8 cellular contexts compared by ENCODE assay signal in the genomic region with DNA sequence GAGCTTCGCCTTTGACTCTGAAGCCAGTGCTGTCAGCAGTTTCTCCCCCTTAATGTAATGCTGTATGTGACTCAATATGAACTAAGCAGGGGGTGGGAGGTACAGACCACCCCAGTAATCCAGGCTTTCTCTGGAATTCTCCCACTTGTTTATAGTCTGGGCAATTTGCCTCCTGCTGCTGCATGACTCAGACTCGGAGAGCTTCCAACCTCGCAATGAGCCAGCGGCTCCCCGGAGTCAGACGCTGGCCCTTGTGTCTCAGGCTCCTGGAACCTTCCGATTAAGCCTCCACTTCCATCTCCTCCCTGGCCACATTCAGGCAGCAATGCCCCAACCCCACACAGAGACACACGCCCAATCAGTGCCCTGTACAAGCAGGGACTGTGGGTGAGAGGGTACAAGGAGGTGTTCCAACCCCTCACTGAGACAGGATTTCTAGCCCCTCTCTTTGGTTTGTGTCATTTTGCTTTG.
DNase-seq lines count a peak whose midpoint lies in the region; ATAC-seq and TF ChIP-seq lines count a peak whose summit lies in the region.

No MANE protein-coding gene starts in this region.

- H3K4me3 ChIP-seq in tibial nerve, result no peak overlapping the region

- peaks cover 0 to 17% (median 0%) of the 10 kb centered on the region in 4 donors for H3K9me3 ChIP-seq in tibial nerve

- TF ChIP-seq EP300 in tibial nerve (IDR thresholded peaks at IDR 0.05), result peak in 1 of 2 donors; percentile 42

- no peak for TF ChIP-seq CTCF in tibial nerve (IDR thresholded peaks at IDR 0.05)

- no peaks in the 10 kb centered on the region for H3K36me3 ChIP-seq in tibial nerve

- H3K27me3 ChIP-seq in tibial nerve, result no peaks in the 10 kb centered on the region

- DNase-seq in NCI-H1417 (lab: John Stamatoyannopoulos, UW), result peak in 2 of 3 experiments; percentile 8 to 25
- DNase-seq in NCI-H1417 treated with DMSO at 0.1 percent for 48 hours (lab: John Stamatoyannopoulos, UW), result no peak
- DNase-seq in caudate nucleus (lab: John Stamatoyannopoulos, UW), result peak in 46 of 61 donors; percentile 7 to 80 (median 35)
- DNase-seq in kidney tubule cell (ENCODE audit: low spot score), result peak; percentile 96
- peak; percentile 25 to 37 for DNase-seq in tibial nerve (ENCODE audit: low spot score in 2 of 2)
- DNase-seq in NCI-H510A treated with DMSO at 0.1 percent for 48 hours (lab: John Stamatoyannopoulos, UW), result no peak
- DNase-seq in T-helper 2 cell, result no peak

- TF ChIP-seq POLR2A in tibial nerve (IDR thresholded peaks at IDR 0.05), result no peak

- no peak overlapping the region for H3K27ac ChIP-seq in caudate nucleus (ENCODE audit: low read depth, low read length)
- peak overlapping the region; percentile 19 to 81 (median 61) for H3K27ac ChIP-seq in tibial nerve

- H3K4me1 ChIP-seq in tibial nerve, result peaks cover 0 to 24% (median 5%) of the 10 kb centered on the region in 4 donors

- 7 to 13% methylated on average over 8 of the region's 8 CpGs for WGBS in tibial nerve, 2 donors

- no peak for ATAC-seq in HG02970 (IDR thresholded peaks at IDR 0.05; ENCODE audit: low FRiP score, unreplicated experiment)

Comparison
In these comparisons a context has a peak if more than half of its experiments do, and no peak if none do; other contexts are left out.
1. DNase-seq: peak in NCI-H1417 (2 of 3), caudate nucleus (46 of 61), kidney tubule cell (single experiment) and tibial nerve (2 of 2); none in NCI-H1417 treated with DMSO at 0.1 percent for 48 hours (single experiment), NCI-H510A treated with DMSO at 0.1 percent for 48 hours (single experiment) and T-helper 2 cell (0 of 5).